29 cellular contexts compared by ENCODE assay signal in genomic region chr13:51156666-51157065, GRCh38. TPM values are rescaled to one million over a fixed set of nuclear protein-coding genes. Genes with fewer than 3 reads are reported as not detected.
"Had no signal": no experiment of that assay in that cellular context is flagged by ENCODE, and none has a peak within 500 bp of the region (broad histone marks: within the 10 kb centered on the region; RNA-seq: fewer than 3 reads in every experiment).

No MANE protein-coding gene starts in this region.

- ATAC-seq: activated naive CD4-positive, alpha-beta T cell treated with anti-CD3 and anti-CD28 coated beads, Interleukin-2, amount 50 U/mL, for 72 hours; activated T-cell treated with anti-CD3 and anti-CD28 coated beads, Interleukin-2, amount 50 U/mL, for 72 hours; gastrocnemius medialis; left lung; right lobe of liver had no signal

- H3K4me1 Mint-ChIP-seq: central memory CD8-positive, alpha-beta T cell had no signal

- H3K27me3 Mint-ChIP-seq: progenitor cell of endocrine pancreas had no signal

- H3K4me3 Mint-ChIP-seq: activated T-cell treated with anti-CD3 and anti-CD28 coated beads, Interleukin-2, amount 50 U/mL, for 72 hours; central memory CD8-positive, alpha-beta T cell; nephron progenitor cell had no signal

- H3K36me3 ChIP-seq: gastrocnemius medialis, left lung, ovary, right lobe of liver, transverse colon had no signal

- H3K9me3 ChIP-seq: gastrocnemius medialis, left lung, ovary, right lobe of liver, testis, transverse colon had no signal

- H3K9me3 Mint-ChIP-seq: activated naive CD4-positive, alpha-beta T cell treated with anti-CD3 and anti-CD28 coated beads, Interleukin-2, amount 50 U/mL, for 72 hours; activated T-cell treated with anti-CD3 and anti-CD28 coated beads, Interleukin-2, amount 50 U/mL, for 72 hours; central memory CD8-positive, alpha-beta T cell had no signal

- DNase-seq: activated CD4-positive, alpha-beta T cell treated with anti-CD3 and anti-CD28 coated beads for 4 hours; activated CD4-positive, alpha-beta T cell treated with anti-CD3 and anti-CD28 coated beads, Interleukin-2, amount 50 U/mL, for 4 hours; activated naive CD4-positive, alpha-beta T cell; activated T-cell treated with anti-CD3 and anti-CD28 coated beads for 4 hours; activated T-cell treated with anti-CD3 and anti-CD28 coated beads, Interleukin-2, amount 50 U/mL, for 72 hours; anterior cingulate cortex; dermis blood vessel endothelial cell; effector CD4-positive, alpha-beta T cell; gastrocnemius medialis; glutamatergic neuron; left lung; nephron progenitor cell; ovary; right lobe of liver; stimulated activated CD4-positive, alpha-beta T cell treated with anti-CD3 and anti-CD28 coated beads, Interleukin-2, amount 100 ng/mL, for 48 hours; stimulated activated naive CD4-positive, alpha-beta T cell treated with Interleukin-2 at 50 U/mL for 16 hours; T-helper 9 cell; testis; transverse colon had no signal

- H3K4me1 ChIP-seq: gastrocnemius medialis, testis had no signal

- H3K36me3 Mint-ChIP-seq: activated naive CD4-positive, alpha-beta T cell treated with anti-CD3 and anti-CD28 coated beads, Interleukin-2, amount 50 U/mL, for 72 hours had no signal

- H3K27ac Mint-ChIP-seq: activated naive CD4-positive, alpha-beta T cell treated with anti-CD3 and anti-CD28 coated beads, Interleukin-2, amount 50 U/mL, for 72 hours; activated T-cell treated with anti-CD3 and anti-CD28 coated beads, Interleukin-2, amount 50 U/mL, for 72 hours; nephron progenitor cell; progenitor cell of endocrine pancreas had no signal

- H3K27me3 ChIP-seq: left lung, ovary, right lobe of liver, testis, transverse colon had no signal

- H3K4me3 ChIP-seq: gastrocnemius medialis, left lung, ovary, right lobe of liver, testis, transverse colon had no signal

- H3K27ac ChIP-seq: epithelial cell of prostate, gastrocnemius medialis, left lung, ovary, right lobe of liver, testis, transverse colon, VCaP had no signal

RNA-seq across cellular contexts. Expression of gene C13orf42, which starts 45.6 kb away (rescaled TPM):
- total RNA-seq: activated naive CD4-positive, alpha-beta T cell treated with anti-CD3 and anti-CD28 coated beads, Interleukin-2, amount 50 U/mL, for 72 hours; activated T-cell treated with anti-CD3 and anti-CD28 coated beads, Interleukin-2, amount 50 U/mL, for 72 hours; bronchial epithelial cell; dermis blood vessel endothelial cell; gastrocnemius medialis; lung microvascular endothelial cell; mucosa of gallbladder; ovary; progenitor cell of endocrine pancreas; renal cortical epithelial cell; right lobe of liver; skeletal muscle tissue; transverse colon had no signal
